ENCODE assay signal across 11 cellular contexts in the genomic region with DNA sequence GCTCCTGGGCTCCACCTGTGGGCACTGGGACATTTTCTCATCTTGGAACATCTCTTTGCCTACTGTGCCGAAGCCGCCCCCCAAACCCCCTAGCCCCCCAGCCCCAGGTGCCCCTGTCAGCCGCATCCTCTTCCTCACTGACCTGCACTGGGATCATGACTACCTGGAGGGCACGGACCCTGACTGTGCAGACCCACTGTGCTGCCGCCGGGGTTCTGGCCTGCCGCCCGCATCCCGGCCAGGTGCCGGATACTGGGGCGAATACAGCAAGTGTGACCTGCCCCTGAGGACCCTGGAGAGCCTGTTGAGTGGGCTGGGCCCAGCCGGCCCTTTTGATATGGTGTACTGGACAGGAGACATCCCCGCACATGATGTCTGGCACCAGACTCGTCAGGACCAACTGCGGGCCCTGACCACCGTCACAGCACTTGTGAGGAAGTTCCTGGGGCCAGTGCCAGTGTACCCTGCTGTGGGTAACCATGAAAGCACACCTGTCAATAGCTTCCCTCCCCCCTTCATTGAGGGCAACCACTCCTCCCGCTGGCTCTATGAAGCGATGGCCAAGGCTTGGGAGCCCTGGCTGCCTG. TPM values are rescaled to one million over a fixed set of nuclear protein-coding genes. Genes with fewer than 3 reads are reported as not detected.
DNase-seq lines count a peak whose midpoint lies in the region; ATAC-seq and TF ChIP-seq lines count a peak whose summit lies in the region.
"Had no signal": no experiment of that assay in that cellular context is flagged by ENCODE, and none has a peak within 500 bp of the region (broad histone marks: within the 10 kb centered on the region; RNA-seq: fewer than 3 reads in every experiment).

No MANE protein-coding gene starts in this region.

- H3K4me3 Mint-ChIP-seq in naive thymus-derived CD4-positive, alpha-beta T cell = peak overlapping the region; percentile 91 to 98 (median 94)

- TF ChIP-seq CTCF in AG04450 (IDR thresholded peaks at IDR 0.05; ENCODE audit: low read depth, low read length) (no peak), brain microvascular endothelial cell (IDR thresholded peaks at IDR 0.05; ENCODE audit: low read depth, low read length, missing control alignments) (no peak)

- no peaks in the 10 kb centered on the region; the same call in 1 of the 2 replicates for H3K9me3 ChIP-seq in AG04450 (ENCODE audit: control insufficient read depth, insufficient read depth, low read length)
- no peaks in the 10 kb centered on the region for H3K9me3 ChIP-seq in naive thymus-derived CD4-positive, alpha-beta T cell (ENCODE audit: control insufficient read depth in 2 of 3, low read length in 3 of 3)

- H3K4me1 ChIP-seq in naive thymus-derived CD4-positive, alpha-beta T cell (ENCODE audit: control insufficient read depth in 2 of 2, insufficient read depth in 2 of 2, low read length in 2 of 2) = peaks cover 25 to 53% of the 10 kb centered on the region in 2 donors

- H3K9me3 Mint-ChIP-seq in naive thymus-derived CD4-positive, alpha-beta T cell = peaks cover 0 to 2% (median 0%) of the 10 kb centered on the region in 11 donors

- H3K4me1 Mint-ChIP-seq in naive thymus-derived CD4-positive, alpha-beta T cell = peaks cover 34 to 81% (median 75%) of the 10 kb centered on the region in 7 donors

- POLR2A ChIA-PET in AG04450 (lab: Yijun Ruan, JAX) = interaction anchor here (1.7 to 2.0 kb wide), 3 partner anchors 11 to 72 kb away, joined by 3 to 5 read pairs (median 5); partner anchors contain the start of gene CAVIN3
- POLR2A ChIA-PET in naive thymus-derived CD4-positive, alpha-beta T cell (lab: Charles Lee) = interaction anchor here (0.7 to 10.8 kb wide), 8 partner anchors 13 to 706 kb away, joined by 3 to 525 read pairs (median 6); partner anchors contain the start of genes APBB1 and TRIM3

- DNase-seq in AG04450 (ENCODE audit: low read depth, low spot score) (no peak), H7 (peak; percentile 33), brain microvascular endothelial cell (no peak), NCI-H774 (lab: John Stamatoyannopoulos, UW) (no peak)
- DNase-seq in naive thymus-derived CD4-positive, alpha-beta T cell = peak in 2 of 9 donors; percentile 25 to 31
- DNase-seq: hippocampal formation; NCI-H2171 treated with DMSO at 0.1 percent for 48 hours; stimulated activated CD8-positive, alpha-beta memory T cell treated with anti-CD3 and anti-CD28 coated beads, Interleukin-4, amount 100 ng/mL, for 48 hours had no signal

- no peak overlapping the region for H3K27ac ChIP-seq in AG04450 (ENCODE audit: low read depth, low read length)
- no peak overlapping the region for H3K27ac ChIP-seq in brain microvascular endothelial cell
- peak overlapping the region; percentile 95 for H3K27ac ChIP-seq in naive thymus-derived CD4-positive, alpha-beta T cell (ENCODE audit: low read depth, low read length)

- intact Hi-C loops in naive thymus-derived CD4-positive, alpha-beta T cell (cut with micrococcal nuclease) = loop anchor here (2.0 to 5.0 kb wide), 4 partner anchors 51 to 1121 kb away; partner anchors contain the start of genes MRPL17 (in 1 of the 2) and PPFIBP2 (in 1 of the 2)

- H3K27me3 Mint-ChIP-seq in naive thymus-derived CD4-positive, alpha-beta T cell = peaks cover 0 to 10% (median 0%) of the 10 kb centered on the region in 5 donors

- H3K36me3 ChIP-seq in H7 (replicated peaks; ENCODE audit: control insufficient read depth, insufficient read depth, low read length) = no peaks in the 10 kb centered on the region; the same call in 1 of the 2 replicates
- no peaks in the 10 kb centered on the region for H3K36me3 ChIP-seq in brain microvascular endothelial cell (replicated peaks)
- H3K36me3 ChIP-seq in naive thymus-derived CD4-positive, alpha-beta T cell (ENCODE audit: control insufficient read depth in 2 of 3, insufficient read depth in 3 of 3, low read length in 3 of 3) = peaks cover 0 to 35% (median 4%) of the 10 kb centered on the region in 3 experiments

- ATAC-seq in naive thymus-derived CD4-positive, alpha-beta T cell = no peak
- ATAC-seq in GM19324 (IDR thresholded peaks at IDR 0.05; ENCODE audit: low FRiP score, unreplicated experiment) (no peak), HG03135 (IDR thresholded peaks at IDR 0.05; ENCODE audit: unreplicated experiment) (no peak), GM21381 (IDR thresholded peaks at IDR 0.05; ENCODE audit: unreplicated experiment) (no peak)

- CTCF ChIA-PET in AG04450 (lab: Charles Lee) = interaction anchor here (1.5 to 4.9 kb wide), 4 partner anchors 13 to 53 kb away, joined by 4 to 63 read pairs (median 16); no protein-coding TSS in a partner anchor
- CTCF ChIA-PET in naive thymus-derived CD4-positive, alpha-beta T cell (lab: Charles Lee) = interaction anchor here (1.6 to 20.4 kb wide), 5 partner anchors 11 to 52 kb away, joined by 7 to 573 read pairs (median 19); partner anchors contain the start of gene HPX

- H3K27ac Mint-ChIP-seq in naive thymus-derived CD4-positive, alpha-beta T cell = peak overlapping the region; percentile 81 to 100 (median 96)

- peaks cover 5 to 34% (median 22%) of the 10 kb centered on the region in 5 donors for H3K36me3 Mint-ChIP-seq in naive thymus-derived CD4-positive, alpha-beta T cell

- H3K27me3 ChIP-seq in AG04450 (ENCODE audit: control insufficient read depth, insufficient read depth, low read length) = no peaks in the 10 kb centered on the region
- H3K27me3 ChIP-seq in H7 (ENCODE audit: control insufficient read depth, insufficient read depth, low read length) = peaks cover 4% of the 10 kb centered on the region
- H3K27me3 ChIP-seq in brain microvascular endothelial cell (replicated peaks) = no peaks in the 10 kb centered on the region
- H3K27me3 ChIP-seq in naive thymus-derived CD4-positive, alpha-beta T cell (ENCODE audit: control insufficient read depth in 2 of 2, insufficient read depth in 2 of 2, low read length in 2 of 2) = no peaks in the 10 kb centered on the region

- peak overlapping the region; percentile 84 for H3K4me3 ChIP-seq in AG04450 (ENCODE audit: low read depth, low read length)
- no peak overlapping the region for H3K4me3 ChIP-seq in H7 (ENCODE audit: insufficient read depth, low read depth, low read length)
- H3K4me3 ChIP-seq in brain microvascular endothelial cell (ENCODE audit: low read depth, low read length) = peak overlapping the region; percentile 81
- H3K4me3 ChIP-seq in naive thymus-derived CD4-positive, alpha-beta T cell (ENCODE audit: low read length) = peak overlapping the region; percentile 94

- in situ Hi-C loops in brain microvascular endothelial cell (cut with HindIII; ENCODE audit: low pct_ligation_motif_present, low sequenced_read_pairs) = no loop called here

RNA-seq across cellular contexts. Expression of gene SMPD1, which starts 1.4 kb away (rescaled TPM):
- polyA plus RNA-seq in AG04450 (2011; rRNA removed) = 68.0 and 83.7 TPM in 2 replicates
- polyA minus RNA-seq in AG04450 (2011; rRNA and poly(A)+ RNA removed) = 54.5 and 73.1 TPM in 2 replicates
- total RNA-seq in H7 (2014; rRNA removed; shearing (Covaris generic)) = 6.2 and 13.3 TPM in 2 replicates
- 10 to 100 TPM; 43.0 to 70.9 (median 55.4) TPM for total RNA-seq in naive thymus-derived CD4-positive, alpha-beta T cell
- 10 to 100 TPM; 34.5 to 36.5 TPM for polyA plus RNA-seq in naive thymus-derived CD4-positive, alpha-beta T cell

RNA-seq across cellular contexts. Expression of gene APBB1, which starts 27.3 kb away (rescaled TPM):
- 42.2 and 54.5 TPM in 2 replicates for polyA plus RNA-seq in AG04450 (2011; rRNA removed)
- 64.5 and 84.0 TPM in 2 replicates for polyA minus RNA-seq in AG04450 (2011; rRNA and poly(A)+ RNA removed)
- 42.5 and 57.2 TPM in 2 replicates for total RNA-seq in H7 (2014; rRNA removed; shearing (Covaris generic))
- 100 to 1,000 TPM in 3 of 5 experiments, 10 to 100 TPM in 2; 46.9 to 188 (median 154) TPM for total RNA-seq in naive thymus-derived CD4-positive, alpha-beta T cell
- polyA plus RNA-seq in naive thymus-derived CD4-positive, alpha-beta T cell = 100 to 1,000 TPM; 173 to 293 TPM

RNA-seq across cellular contexts. Expression of gene HPX, which starts 49.1 kb away (rescaled TPM):
- polyA plus RNA-seq in AG04450 (2011; rRNA removed) = 0.32 and 0.67 TPM in 2 replicates
- 1.0 and 2.1 TPM in 2 replicates for polyA minus RNA-seq in AG04450 (2011; rRNA and poly(A)+ RNA removed)
- 3.2 TPM in 1 of 2 replicates, not detected in the other for total RNA-seq in H7 (2014; rRNA removed; shearing (Covaris generic))
- 1 to 10 TPM in 4 of 5 experiments, under 1 TPM in 1; 0.56 to 7.0 (median 1.7) TPM for total RNA-seq in naive thymus-derived CD4-positive, alpha-beta T cell
- polyA plus RNA-seq in naive thymus-derived CD4-positive, alpha-beta T cell = not detected
